20 cellular contexts compared by ENCODE assay signal in genomic region chr2:20235655-20236302, GRCh38. TPM values are rescaled to one million over a fixed set of nuclear protein-coding genes. Genes with fewer than 3 reads are reported as not detected.
DNase-seq lines count a peak whose midpoint lies in the region; ATAC-seq and TF ChIP-seq lines count a peak whose summit lies in the region.
"Had no signal": no experiment of that assay in that cellular context is flagged by ENCODE, and none has a peak within 500 bp of the region (broad histone marks: within the 10 kb centered on the region; RNA-seq: fewer than 3 reads in every experiment).

No MANE protein-coding gene starts in this region.

- intact Hi-C loops in natural killer cell (cut with micrococcal nuclease) (no loop called here), colonic mucosa (cut with DNase I) (no loop called here), mucosa of descending colon (cut with DNase I, micrococcal nuclease) (no loop called here), aorta (cut with DNase I) (no loop called here), Right ventricle myocardium superior (cut with DNase I) (no loop called here)

- H3K18ac ChIP-seq in mesendoderm (ENCODE audit: low read length) = no peak overlapping the region

- H3K36me3 ChIP-seq in colonic mucosa (no peaks in the 10 kb centered on the region), mucosa of descending colon (ENCODE audit: low read depth) (no peaks in the 10 kb centered on the region), aorta (ENCODE audit: control insufficient read depth in 1 of 2, insufficient read depth in 2 of 2, low read length in 1 of 2) (no peaks in the 10 kb centered on the region), mesendoderm (ENCODE audit: control insufficient read depth, insufficient read depth, low read length) (no peaks in the 10 kb centered on the region)
- H3K36me3 ChIP-seq: cardiac muscle cell, left ventricle myocardium inferior, spleen had no signal

- no peaks in the 10 kb centered on the region for H3K36me3 Mint-ChIP-seq in natural killer cell treated with Interleukin-12 subunit alpha and Interleukin-12 subunit beta and Interleukin-15 and Interleukin-18, amount 100 ng/mL, for 72 hours
- no peaks in the 10 kb centered on the region for H3K36me3 Mint-ChIP-seq in natural killer cell

- no peaks in the 10 kb centered on the region for H3K79me2 ChIP-seq in mesendoderm (ENCODE audit: control insufficient read depth, insufficient read depth, low read length)

- no peak overlapping the region for H4K5ac ChIP-seq in mesendoderm (ENCODE audit: low read length)

- WGBS in aorta, 2 donors = 84% methylated on average over 10 of the region's 10 CpGs
- WGBS in mesendoderm (ENCODE audit: extremely low coverage, insufficient coverage, low lambda C conversion rate) = no CpG with 5 or more reads among the region's 10 CpGs

- no peak overlapping the region for H3K23ac ChIP-seq in mesendoderm (ENCODE audit: low read length)

- H2BK5ac ChIP-seq in mesendoderm (ENCODE audit: low read length) = no peak overlapping the region

- H3K9ac ChIP-seq in colonic mucosa (ENCODE audit: low read depth in 2 of 2, low read length in 2 of 2) = no peak overlapping the region
- no peak overlapping the region for H3K9ac ChIP-seq in mesendoderm (ENCODE audit: low read length)
- H3K9ac ChIP-seq: SK-N-SH had no signal

- no peak overlapping the region for H3K4me3 ChIP-seq in colonic mucosa
- no peak overlapping the region for H3K4me3 ChIP-seq in mucosa of descending colon
- no peak overlapping the region for H3K4me3 ChIP-seq in aorta (ENCODE audit: low read length in 2 of 2)
- no peak overlapping the region for H3K4me3 ChIP-seq in mesendoderm (ENCODE audit: low read length)
- H3K4me3 ChIP-seq: cardiac muscle cell, left ventricle myocardium inferior, spleen had no signal

- H3K27me3 ChIP-seq in colonic mucosa = no peaks in the 10 kb centered on the region
- H3K27me3 ChIP-seq in aorta (ENCODE audit: control insufficient read depth in 1 of 2, insufficient read depth in 2 of 2, low read length in 1 of 2) = no peaks in the 10 kb centered on the region
- H3K27me3 ChIP-seq in mesendoderm (ENCODE audit: insufficient read depth, low read length, poor library complexity) = no peaks in the 10 kb centered on the region
- H3K27me3 ChIP-seq: cardiac muscle cell had no signal

- H2AK5ac ChIP-seq in mesendoderm (ENCODE audit: low read length) = no peak overlapping the region

- H3K9me3 ChIP-seq in colonic mucosa = no peaks in the 10 kb centered on the region
- no peaks in the 10 kb centered on the region for H3K9me3 ChIP-seq in mucosa of descending colon
- H3K9me3 ChIP-seq in aorta (ENCODE audit: control insufficient read depth, low read length) = no peaks in the 10 kb centered on the region
- H3K9me3 ChIP-seq: left ventricle myocardium inferior, SK-N-SH had no signal

- H3K27ac Mint-ChIP-seq in natural killer cell treated with Interleukin-12 subunit alpha and Interleukin-12 subunit beta and Interleukin-15 and Interleukin-18, amount 100 ng/mL, for 72 hours = no peak overlapping the region
- H3K27ac Mint-ChIP-seq in natural killer cell = no peak overlapping the region
- H3K27ac Mint-ChIP-seq: activated T-helper 1 cell treated with anti-CD3 and anti-CD28 coated beads, Interleukin-12 subunit alpha, Interleukin-12 subunit beta, Interleukin-2, Interleukin-4 antibody, amounts not matched to agents 30 ng/mL and 10 ng/mL and 1 ng/mL, durations not matched to agents 14 hours and 24 hours and 36 hours; progenitor cell of endocrine pancreas; stimulated activated naive B cell treated with anti-CD40 and anti-IgM and Interleukin-4, amounts not matched to agents 10 μg/mL and 1 μg/mL and 100 μg/mL, for 72 hours had no signal

- H3K27ac ChIP-seq in colonic mucosa (no peak overlapping the region), aorta (ENCODE audit: low read depth in 1 of 2, low read length in 2 of 2) (no peak overlapping the region), mesendoderm (ENCODE audit: low read depth, low read length) (no peak overlapping the region)
- H3K27ac ChIP-seq: cardiac muscle cell, left ventricle myocardium inferior, spleen had no signal

- H4K8ac ChIP-seq in mesendoderm (ENCODE audit: low read depth, low read length) = no peak overlapping the region

- H3K4me3 Mint-ChIP-seq in natural killer cell treated with Interleukin-12 subunit alpha and Interleukin-12 subunit beta and Interleukin-15 and Interleukin-18, amount 100 ng/mL, for 72 hours = no peak overlapping the region
- H3K4me3 Mint-ChIP-seq in natural killer cell = no peak overlapping the region
- H3K4me3 Mint-ChIP-seq: activated T-helper 1 cell treated with anti-CD3 and anti-CD28 coated beads, Interleukin-12 subunit alpha, Interleukin-12 subunit beta, Interleukin-2, Interleukin-4 antibody, amounts not matched to agents 30 ng/mL and 10 ng/mL and 1 ng/mL, durations not matched to agents 14 hours and 24 hours and 36 hours; stimulated activated naive B cell treated with anti-CD40 and anti-IgM and Interleukin-4, amounts not matched to agents 10 μg/mL and 1 μg/mL and 100 μg/mL, for 72 hours had no signal

- H3K4me1 Mint-ChIP-seq in natural killer cell treated with Interleukin-12 subunit alpha and Interleukin-12 subunit beta and Interleukin-15 and Interleukin-18, amount 100 ng/mL, for 72 hours (ENCODE audit: low read depth in 2 of 2) = no peaks in the 10 kb centered on the region
- no peaks in the 10 kb centered on the region for H3K4me1 Mint-ChIP-seq in natural killer cell
- H3K4me1 Mint-ChIP-seq: stimulated activated naive B cell treated with anti-CD40 and anti-IgM and Interleukin-4, amounts not matched to agents 10 μg/mL and 1 μg/mL and 100 μg/mL, for 72 hours had no signal

- H3K9me3 Mint-ChIP-seq in natural killer cell treated with Interleukin-12 subunit alpha and Interleukin-12 subunit beta and Interleukin-15 and Interleukin-18, amount 100 ng/mL, for 72 hours = no peaks in the 10 kb centered on the region
- H3K9me3 Mint-ChIP-seq in natural killer cell = no peaks in the 10 kb centered on the region
- H3K9me3 Mint-ChIP-seq: activated T-helper 1 cell treated with anti-CD3 and anti-CD28 coated beads, Interleukin-12 subunit alpha, Interleukin-12 subunit beta, Interleukin-2, Interleukin-4 antibody, amounts not matched to agents 30 ng/mL and 10 ng/mL and 1 ng/mL, durations not matched to agents 14 hours and 24 hours and 36 hours had no signal

- ATAC-seq in natural killer cell treated with Interleukin-12 subunit alpha and Interleukin-12 subunit beta and Interleukin-15 and Interleukin-18, amount 100 ng/mL, for 72 hours = peak; percentile 31 to 54
- no peak for ATAC-seq in natural killer cell
- ATAC-seq in mucosa of descending colon = peak; percentile 82
- ATAC-seq in aorta (ENCODE audit: low FRiP score) = peak; percentile 22
- ATAC-seq in Right ventricle myocardium superior (ENCODE audit: poor library complexity) = no peak
- ATAC-seq in HG02623 (IDR thresholded peaks at IDR 0.05; ENCODE audit: unreplicated experiment) = no peak
- ATAC-seq: stimulated activated naive B cell treated with anti-CD40 and anti-IgM and Interleukin-4, amounts not matched to agents 10 μg/mL and 1 μg/mL and 100 μg/mL, for 72 hours had no signal

- H3K27me3 Mint-ChIP-seq in natural killer cell treated with Interleukin-12 subunit alpha and Interleukin-12 subunit beta and Interleukin-15 and Interleukin-18, amount 100 ng/mL, for 72 hours = peaks cover 15 to 21% of the 10 kb centered on the region in 2 donors
- peaks cover 19 to 20% of the 10 kb centered on the region in 2 donors for H3K27me3 Mint-ChIP-seq in natural killer cell (ENCODE audit: low read depth in 2 of 2)

- H2BK15ac ChIP-seq in mesendoderm (replicated peaks; ENCODE audit: low read depth) = no peak overlapping the region

- H3K4me1 ChIP-seq in colonic mucosa (no peaks in the 10 kb centered on the region), mucosa of descending colon (ENCODE audit: low read depth) (peaks cover 20% of the 10 kb centered on the region), aorta (ENCODE audit: control insufficient read depth in 1 of 2, insufficient read depth in 2 of 2, low read length in 2 of 2) (no peaks in the 10 kb centered on the region), mesendoderm (ENCODE audit: control insufficient read depth, low read depth, low read length) (peaks cover 4% of the 10 kb centered on the region)
- H3K4me1 ChIP-seq: left ventricle myocardium inferior, spleen had no signal

- H3K4ac ChIP-seq in mesendoderm (ENCODE audit: low read depth, low read length) = no peak overlapping the region

- H3K56ac ChIP-seq in mesendoderm (ENCODE audit: low read length) = no peak overlapping the region

- H2BK120ac ChIP-seq in mesendoderm (ENCODE audit: low read depth, low read length) = no peak overlapping the region

- DNase-seq in natural killer cell treated with Interleukin-12 subunit alpha and Interleukin-12 subunit beta and Interleukin-15 and Interleukin-18, amount 100 ng/mL, for 72 hours (ENCODE audit: low spot score) = no peak
- no peak for DNase-seq in natural killer cell
- DNase-seq in colonic mucosa = peak; percentile 89
- DNase-seq in mucosa of descending colon = peak; percentile 83 to 86 (median 85)
- no peak for DNase-seq in aorta
- no peak for DNase-seq in mesendoderm
- no peak for DNase-seq in Right ventricle myocardium superior
- DNase-seq: activated CD4-positive, alpha-beta T cell treated with anti-CD3 and anti-CD28 coated beads for 48 hours; EL; left ventricle myocardium inferior; naive B cell; NCI-H1694 treated with DMSO at 0.1 percent for 48 hours; NCI-H446 treated with DMSO at 0.1 percent for 48 hours; SK-N-SH; spleen; stimulated activated naive B cell treated with anti-CD40 and anti-IgM and Interleukin-4, amounts not matched to agents 10 μg/mL and 1 μg/mL and 100 μg/mL, for 72 hours had no signal

- no peak for TF ChIP-seq CTCF in natural killer cell (IDR thresholded peaks at IDR 0.05)
- no peak for TF ChIP-seq CTCF in colonic mucosa (IDR thresholded peaks at IDR 0.05)
- no peak for TF ChIP-seq CTCF in mucosa of descending colon (IDR thresholded peaks at IDR 0.05)

- H3K79me1 ChIP-seq in mesendoderm (ENCODE audit: low read length) = no peaks in the 10 kb centered on the region

- H3K4me2 ChIP-seq in mesendoderm (ENCODE audit: low read length) = no peak overlapping the region
- H3K4me2 ChIP-seq: SK-N-SH had no signal

RNA-seq across cellular contexts. Expression of gene SDC1, which starts 10.8 kb away (rescaled TPM):
- not detected for total RNA-seq in natural killer cell treated with Interleukin-12 subunit alpha and Interleukin-12 subunit beta and Interleukin-15 and Interleukin-18, amount 100 ng/mL, for 72 hours
- total RNA-seq in natural killer cell (under 1 TPM in 1 of 3 donors, not detected in 2; 0.63 TPM), colonic mucosa (100 to 1,000 TPM; 156 to 213 TPM), mucosa of descending colon (100 to 1,000 TPM in 2 of 3 donors, 10 to 100 TPM in 1; 65.3 to 170 (median 162) TPM), aorta (1 to 10 TPM in 1 of 2 donors, under 1 TPM in 1; 0.66 to 1.4 TPM), Right ventricle myocardium superior (0.11 TPM)
- 1 to 10 TPM; 1.5 to 5.4 TPM for polyA plus RNA-seq in aorta
- polyA plus RNA-seq in mesendoderm (2013, experiment 1 of 2) = 27.6 TPM
- 27.4 TPM for polyA plus RNA-seq in mesendoderm (2013, experiment 2 of 2)

Comparison
In these comparisons a context has a peak if more than half of its experiments do, and no peak if none do; other contexts are left out.
1. ATAC-seq: peak in natural killer cell treated with Interleukin-12 subunit alpha and Interleukin-12 subunit beta and Interleukin-15 and Interleukin-18, amount 100 ng/mL, for 72 hours (2 of 2), mucosa of descending colon (single experiment) and aorta (single experiment); none in natural killer cell (0 of 3), Right ventricle myocardium superior (single experiment) and HG02623 (single experiment).
2. DNase-seq: peak in colonic mucosa (single experiment) and mucosa of descending colon (3 of 3); none in natural killer cell treated with Interleukin-12 subunit alpha and Interleukin-12 subunit beta and Interleukin-15 and Interleukin-18, amount 100 ng/mL, for 72 hours (single experiment), natural killer cell (single experiment), aorta (0 of 2), mesendoderm (single experiment) and Right ventricle myocardium superior (single experiment).
3. RNA of gene SDC1, which starts 10.8 kb away (total RNA-seq): 156 to 213 TPM in colonic mucosa and 65.3 to 170 TPM in mucosa of descending colon; 0.66 to 1.4 TPM in aorta, 0.11 TPM in Right ventricle myocardium superior (single experiment), not detected in natural killer cell treated with Interleukin-12 subunit alpha and Interleukin-12 subunit beta and Interleukin-15 and Interleukin-18, amount 100 ng/mL, for 72 hours and 0.63 TPM in natural killer cell; every median in the first group is over 10 times any median in the second.